In genomic region chr3:80190051-80190450, GRCh38 we compare ENCODE assay signal across 14 cellular contexts.
DNase-seq lines count a peak whose midpoint lies in the region; ATAC-seq lines count a peak whose summit lies in the region.
"Had no signal": no experiment of that assay in that cellular context is flagged by ENCODE, and none has a peak within 500 bp of the region (broad histone marks: within the 10 kb centered on the region; RNA-seq: fewer than 3 reads in every experiment).

No MANE protein-coding gene starts in this region.

- H3K27me3 ChIP-seq in ACC112 (ENCODE audit: insufficient read depth, low read length) = no peaks in the 10 kb centered on the region
- no peaks in the 10 kb centered on the region for H3K27me3 ChIP-seq in HUES48 (ENCODE audit: control insufficient read depth, insufficient read depth, low read length)
- H3K27me3 ChIP-seq: BLaER1 treated with 17β-estradiol and CSF1 and Interleukin-3, amounts not matched to agents 10 nM and 100 nM had no signal

- H3K4me3 ChIP-seq in ACC112 (ENCODE audit: low read depth, low read length) (peak overlapping the region; percentile 51), HUES48 (ENCODE audit: low read depth, low read length) (no peak overlapping the region)
- H3K4me3 ChIP-seq: BLaER1 treated with 17β-estradiol and CSF1 and Interleukin-3, amounts not matched to agents 10 nM and 100 nM; prostate gland had no signal

- DNase-seq in astrocyte of the hippocampus (ENCODE audit: low read depth, low spot score) (peak; percentile 96), iris pigment epithelial cell (ENCODE audit: low read depth) (peak; percentile 90), germinal center (ENCODE audit: low spot score) (no peak), NCI-H1436 (lab: John Stamatoyannopoulos, UW) (no peak), DMS53 (lab: John Stamatoyannopoulos, UW) (no peak)
- DNase-seq: cerebellar nuclear complex, Kasumi-1, NCI-H774, T-helper 9 cell had no signal

- H3K9ac ChIP-seq in HUES48 (ENCODE audit: low read depth, low read length) = peak overlapping the region; percentile 18; the same call in 1 of the 2 replicates
- H3K9ac ChIP-seq: BLaER1 treated with 17β-estradiol and CSF1 and Interleukin-3, amounts not matched to agents 10 nM and 100 nM had no signal

- H3K36me3 ChIP-seq in ACC112 (ENCODE audit: insufficient read depth, low read length) = no peaks in the 10 kb centered on the region
- H3K36me3 ChIP-seq in HUES48 (ENCODE audit: control insufficient read depth, insufficient read depth, low read length) = no peaks in the 10 kb centered on the region
- H3K36me3 ChIP-seq: BLaER1 treated with 17β-estradiol and CSF1 and Interleukin-3, amounts not matched to agents 10 nM and 100 nM; prostate gland had no signal

- peak overlapping the region; percentile 68 for H3K27ac ChIP-seq in ACC112 (ENCODE audit: low read depth, low read length)
- peak overlapping the region; percentile 14 for H3K27ac ChIP-seq in HUES48 (ENCODE audit: low read depth, low read length)
- H3K27ac ChIP-seq: BLaER1 treated with 17β-estradiol and CSF1 and Interleukin-3, amounts not matched to agents 10 nM and 100 nM; prostate gland had no signal

- ATAC-seq in HG03469 (IDR thresholded peaks at IDR 0.05; ENCODE audit: unreplicated experiment) = no peak

- H3K4me1 ChIP-seq in ACC112 (ENCODE audit: control insufficient read depth, insufficient read depth, low read length, unreplicated experiment) (peaks cover 45% of the 10 kb centered on the region), HUES48 (ENCODE audit: control insufficient read depth, insufficient read depth, low read length) (peaks cover 12% of the 10 kb centered on the region)
- H3K4me1 ChIP-seq: prostate gland had no signal

- H3K9me3 ChIP-seq in HUES48 (ENCODE audit: control insufficient read depth, insufficient read depth, low read length) = no peaks in the 10 kb centered on the region
- H3K9me3 ChIP-seq: BLaER1 treated with 17β-estradiol and CSF1 and Interleukin-3, amounts not matched to agents 10 nM and 100 nM; prostate gland had no signal

- no peaks in the 10 kb centered on the region for H3K79me2 ChIP-seq in ACC112 (ENCODE audit: control insufficient read depth, insufficient read depth, low read length, unreplicated experiment)

- peak overlapping the region; percentile 77 for H2AFZ ChIP-seq in ACC112 (ENCODE audit: low read length, unreplicated experiment)

Comparison
In these comparisons a context has a peak if more than half of its experiments do, and no peak if none do; other contexts are left out.
1. DNase-seq: peak in astrocyte of the hippocampus (single experiment) and iris pigment epithelial cell (single experiment); none in germinal center (single experiment), NCI-H1436 (single experiment) and DMS53 (single experiment).